In the genomic region with DNA sequence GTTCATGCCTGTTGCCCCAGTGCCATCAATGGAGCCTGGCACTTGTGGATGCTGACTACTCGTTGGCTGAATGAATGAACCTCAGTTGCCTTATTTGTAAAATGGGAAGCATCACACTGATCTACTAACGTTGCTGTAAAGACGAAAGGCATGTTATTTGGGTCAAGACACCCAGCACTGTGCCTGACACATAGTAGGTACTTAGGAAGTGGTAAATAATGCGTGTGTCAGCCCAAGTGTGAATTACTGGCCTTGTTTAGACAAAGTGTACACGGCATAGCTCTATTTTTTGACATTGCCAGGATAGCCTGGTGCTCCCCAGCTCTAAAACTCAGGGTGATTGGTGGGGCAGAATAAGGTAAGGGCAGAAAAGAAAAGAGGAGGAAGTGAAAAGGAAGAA, we compare ENCODE assay signal across 10 cellular contexts. TPM values are rescaled to one million over a fixed set of nuclear protein-coding genes. Genes with fewer than 3 reads are reported as not detected.
A peak's percentile ranks its signal among the peaks of the same experiment; 100 is the strongest.
DNase-seq lines count a peak whose midpoint lies in the region; ATAC-seq and TF ChIP-seq lines count a peak whose summit lies in the region.
"Had no signal": no experiment of that assay in that cellular context is flagged by ENCODE, and none has a peak within 500 bp of the region (broad histone marks: within the 10 kb centered on the region; RNA-seq: fewer than 3 reads in every experiment).

No MANE protein-coding gene starts in this region.

- no peaks in the 10 kb centered on the region for H3K27me3 Mint-ChIP-seq in CD4-positive, alpha-beta T cell

- H3K36me3 Mint-ChIP-seq in CD4-positive, alpha-beta T cell (ENCODE audit: low read depth) = peaks cover 5% of the 10 kb centered on the region

- no peak for TF ChIP-seq CTCF in CD4-positive, alpha-beta T cell (IDR thresholded peaks at IDR 0.05)

- peaks cover 23% of the 10 kb centered on the region; the same call in 1 of the 2 replicates for H4K20me1 ChIP-seq in Karpas-422 (ENCODE audit: insufficient read depth, low read depth, low read length)

- peak overlapping the region; percentile 32 for H3K27ac Mint-ChIP-seq in CD4-positive, alpha-beta T cell

- intact Hi-C loops in CD4-positive, alpha-beta T cell (cut with DNase I, micrococcal nuclease) = no loop called here

- CTCF ChIA-PET in CD4-positive, alpha-beta T cell (lab: Charles Lee) = no interaction called here

- H3K9me3 Mint-ChIP-seq in CD4-positive, alpha-beta T cell = no peaks in the 10 kb centered on the region

- H3K27me3 ChIP-seq in CD4-positive, alpha-beta T cell (ENCODE audit: control insufficient read depth, insufficient read depth, low read length) = no peaks in the 10 kb centered on the region
- H3K27me3 ChIP-seq in layer of hippocampus (ENCODE audit: control insufficient read depth, insufficient read depth, low read length) (no peaks in the 10 kb centered on the region), Karpas-422 (ENCODE audit: low read length) (no peaks in the 10 kb centered on the region)

- 68 to 78% (median 76%) methylated on average over 5 of the region's 5 CpGs for whole genome bisulfite sequencing in adipose tissue, 3 donors

- no peak overlapping the region for H3K4me2 ChIP-seq in Karpas-422 (ENCODE audit: low read depth, low read length, poor library complexity, severe bottlenecking)

- no peaks in the 10 kb centered on the region for H3K79me2 ChIP-seq in Karpas-422 (ENCODE audit: low read length)

- POLR2A ChIA-PET in CD4-positive, alpha-beta T cell (lab: Charles Lee) = no interaction called here

- no peak overlapping the region for H3K4me3 ChIP-seq in skin epidermis
- H3K4me3 ChIP-seq in Karpas-422 (ENCODE audit: low read length) = no peak overlapping the region

- peaks cover 50% of the 10 kb centered on the region for H3K4me1 Mint-ChIP-seq in CD4-positive, alpha-beta T cell (ENCODE audit: low read depth)

- no peaks in the 10 kb centered on the region for H3K4me1 ChIP-seq in Karpas-422 (ENCODE audit: low read length)

- DNase-seq in CD4-positive, alpha-beta T cell = no peak
- DNase-seq in SHP77 (lab: John Stamatoyannopoulos, UW) (no peak), GOT3 (lab: John Stamatoyannopoulos, UW) (no peak), Karpas-422 (no peak), NCI-H69 (lab: John Stamatoyannopoulos, UW) (no peak)
- DNase-seq: NCI-H1436 treated with DMSO at 0.1 percent for 48 hours; stimulated activated CD4-positive, alpha-beta T cell treated with anti-CD3 and anti-CD28 coated beads, Interleukin-2, amount 100 ng/mL, for 48 hours had no signal

- no peak overlapping the region for H3K27ac ChIP-seq in CD4-positive, alpha-beta T cell (ENCODE audit: low read depth, low read length)
- peak overlapping the region; percentile 70 for H3K27ac ChIP-seq in adipose tissue (ENCODE audit: low read depth, low read length)
- H3K27ac ChIP-seq in layer of hippocampus (ENCODE audit: low read depth, low read length) = peak overlapping the region; percentile 91
- H3K27ac ChIP-seq in skin epidermis = peak overlapping the region in 12 of 21 experiments; percentile 16 to 88 (median 78)
- H3K27ac ChIP-seq in Karpas-422 (ENCODE audit: low read length) = no peak overlapping the region

- H2AFZ ChIP-seq in Karpas-422 (ENCODE audit: low read length) = no peak overlapping the region

- H3K9me3 ChIP-seq in CD4-positive, alpha-beta T cell (ENCODE audit: control insufficient read depth, low read length) = no peaks in the 10 kb centered on the region
- H3K9me3 ChIP-seq in Karpas-422 (ENCODE audit: low read length) = no peaks in the 10 kb centered on the region

- H3K4me3 Mint-ChIP-seq in CD4-positive, alpha-beta T cell = no peak overlapping the region

- no peak for ATAC-seq in CD4-positive, alpha-beta T cell (ENCODE audit: poor library complexity)

- no peaks in the 10 kb centered on the region for H3K9me2 ChIP-seq in Karpas-422 (replicated peaks; ENCODE audit: insufficient read depth, low read length)

- H3K9ac ChIP-seq in Karpas-422 (ENCODE audit: low read length) = no peak overlapping the region

- no peaks in the 10 kb centered on the region for H3K36me3 ChIP-seq in Karpas-422 (ENCODE audit: insufficient read depth, low read length)

RNA-seq across cellular contexts. Expression of gene ERGIC1, which starts 27.4 kb away (rescaled TPM):
- 10 to 100 TPM; 51.0 to 52.4 TPM for total RNA-seq in CD4-positive, alpha-beta T cell
- polyA plus RNA-seq in adipose tissue = 100 to 1,000 TPM in 2 of 3 donors, 10 to 100 TPM in 1; 66.5 to 123 (median 119) TPM
- 54.4 and 67.2 TPM in 2 replicates for total RNA-seq in Karpas-422 (2014; rRNA removed; shearing (Covaris generic); ENCODE audit: low replicate concordance)

Comparison
In these comparisons a context has a peak if more than half of its experiments do, and no peak if none do; other contexts are left out.
1. H3K27ac ChIP-seq: peak in adipose tissue (single experiment), layer of hippocampus (single experiment) and skin epidermis (12 of 21); none in CD4-positive, alpha-beta T cell (single experiment) and Karpas-422 (single experiment).